25 cellular contexts compared by ENCODE assay signal in genomic region chr4:41992967-41993857, GRCh38. TPM values are rescaled to one million over a fixed set of nuclear protein-coding genes. Genes with fewer than 3 reads are reported as not detected.
A peak's percentile ranks its signal among the peaks of the same experiment; 100 is the strongest.
DNase-seq lines count a peak whose midpoint lies in the region; ATAC-seq, FAIRE-seq and TF ChIP-seq lines count a peak whose summit lies in the region.
"Had no signal": no experiment of that assay in that cellular context is flagged by ENCODE, and none has a peak within 500 bp of the region (broad histone marks: within the 10 kb centered on the region; RNA-seq: fewer than 3 reads in every experiment).

No MANE protein-coding gene starts in this region.

- H3K9me3 ChIP-seq in CD4-positive, alpha-beta T cell (ENCODE audit: control insufficient read depth, low read length), result no peaks in the 10 kb centered on the region
- no peaks in the 10 kb centered on the region for H3K9me3 ChIP-seq in HUES48 (ENCODE audit: control insufficient read depth, insufficient read depth, low read length)
- H3K9me3 ChIP-seq in kidney (ENCODE audit: control insufficient read depth in 1 of 2, low read length in 2 of 2), result no peaks in the 10 kb centered on the region
- H3K9me3 ChIP-seq: ascending aorta, tibial artery had no signal

- no peaks in the 10 kb centered on the region for H3K27me3 Mint-ChIP-seq in CD4-positive, alpha-beta T cell
- H3K27me3 Mint-ChIP-seq: activated naive CD4-positive, alpha-beta T cell treated with anti-CD3 and anti-CD28 coated beads, Interleukin-2, amount 50 U/mL, for 24 hours; CD4-positive, CD25-positive, alpha-beta regulatory T cell; progenitor cell of endocrine pancreas had no signal

- intact Hi-C loops in CD4-positive, alpha-beta T cell (cut with DNase I, micrococcal nuclease), result no loop called here
- intact Hi-C loops in kidney (cut with DNase I), result no loop called here

- H3K27me3 ChIP-seq in CD4-positive, alpha-beta T cell (ENCODE audit: control insufficient read depth, insufficient read depth, low read length), result no peaks in the 10 kb centered on the region
- H3K27me3 ChIP-seq in HUES48 (ENCODE audit: control insufficient read depth, insufficient read depth, low read length), result no peaks in the 10 kb centered on the region
- H3K27me3 ChIP-seq: ascending aorta, tibial artery had no signal

- ATAC-seq in CD4-positive, alpha-beta T cell (ENCODE audit: poor library complexity), result no peak
- ATAC-seq in GM21390 (IDR thresholded peaks at IDR 0.05; ENCODE audit: unreplicated experiment), result no peak
- no peak for ATAC-seq in HG02981 (IDR thresholded peaks at IDR 0.05; ENCODE audit: unreplicated experiment)
- ATAC-seq in stimulated activated naive CD8-positive, alpha-beta T cell treated with anti-CD3 and anti-CD28 coated beads, Interleukin-15, Interleukin-2, amounts not matched to agents 100 U/mL and 50 U/mL, for 24 hours, result no peak
- ATAC-seq: activated CD8-positive, alpha-beta T cell treated with anti-CD3 and anti-CD28 coated beads, Interleukin-2, amount 10 ng/mL, durations not matched to agents 7 days and 5 days; activated T-cell treated with anti-CD3 and anti-CD28 coated beads, Interleukin-2, amount 50 U/mL, for 4 hours; esophagus mucosa; left colon; natural killer cell had no signal

- H3K9ac ChIP-seq in HUES48 (ENCODE audit: low read depth, low read length) (no peak overlapping the region), kidney (ENCODE audit: low read length in 2 of 2) (no peak overlapping the region)

- H3K9me3 Mint-ChIP-seq in CD4-positive, alpha-beta T cell, result no peaks in the 10 kb centered on the region
- H3K9me3 Mint-ChIP-seq: activated naive CD4-positive, alpha-beta T cell treated with anti-CD3 and anti-CD28 coated beads, Interleukin-2, amount 50 U/mL, for 24 hours; activated T-cell treated with anti-CD3 and anti-CD28 coated beads, Interleukin-2, amount 50 U/mL, for 4 hours; CD4-positive, CD25-positive, alpha-beta regulatory T cell; natural killer cell had no signal

- no peak overlapping the region for H3K27ac ChIP-seq in CD4-positive, alpha-beta T cell (ENCODE audit: low read depth, low read length)
- H3K27ac ChIP-seq in HUES48 (ENCODE audit: low read depth, low read length) (no peak overlapping the region), kidney (ENCODE audit: low read depth in 2 of 2, low read length in 2 of 2) (no peak overlapping the region)
- H3K27ac ChIP-seq: ascending aorta, tibial artery had no signal

- POLR2A ChIA-PET in CD4-positive, alpha-beta T cell (lab: Charles Lee), result no interaction called here

- no peak for DNase-seq in CD4-positive, alpha-beta T cell
- no peak for DNase-seq in kidney
- DNase-seq in stimulated activated naive CD8-positive, alpha-beta T cell treated with anti-CD3 and anti-CD28 coated beads, Interleukin-15, Interleukin-2, amounts not matched to agents 100 U/mL and 50 U/mL, for 24 hours, result no peak
- no peak for DNase-seq in activated naive CD4-positive, alpha-beta T cell treated with anti-CD3 and anti-CD28 coated beads, Interleukin-2, amount 50 U/mL, for 16 hours
- DNase-seq: activated CD4-positive, CD25-positive, alpha-beta regulatory T cell; activated CD8-positive, alpha-beta T cell treated with anti-CD3 and anti-CD28 coated beads, Interleukin-2, amount 10 ng/mL, durations not matched to agents 7 days and 5 days; activated T-cell treated with anti-CD3 and anti-CD28 coated beads, Interleukin-2, amount 50 U/mL, for 4 hours; CD4-positive, CD25-positive, alpha-beta regulatory T cell; DMS153; HCEC 1CT; left colon; natural killer cell; NCI-H748 treated with DMSO at 0.1 percent for 48 hours; SHP77 treated with DMSO at 0.1 percent for 48 hours; stimulated activated naive CD4-positive, alpha-beta T cell treated with Interleukin-2 at 50 U/mL for 16 hours; T-helper 2 cell; tibial artery had no signal

- H3K4me3 Mint-ChIP-seq in CD4-positive, alpha-beta T cell, result peak overlapping the region; percentile 23
- H3K4me3 Mint-ChIP-seq: natural killer cell had no signal

- H3K4me1 Mint-ChIP-seq in CD4-positive, alpha-beta T cell (ENCODE audit: low read depth), result peaks cover 55% of the 10 kb centered on the region

- H3K36me3 Mint-ChIP-seq in CD4-positive, alpha-beta T cell (ENCODE audit: low read depth), result peaks cover 24% of the 10 kb centered on the region
- H3K36me3 Mint-ChIP-seq: natural killer cell had no signal

- H3K4me1 ChIP-seq in HUES48 (ENCODE audit: control insufficient read depth, insufficient read depth, low read length) (peaks cover 9% of the 10 kb centered on the region), kidney (ENCODE audit: control insufficient read depth in 1 of 2, insufficient read depth in 1 of 2, low read depth in 1 of 2, low read length in 2 of 2) (peaks cover 8 to 21% of the 10 kb centered on the region in 2 donors)

- H3K36me3 ChIP-seq in HUES48 (ENCODE audit: control insufficient read depth, insufficient read depth, low read length), result no peaks in the 10 kb centered on the region
- H3K36me3 ChIP-seq in kidney (ENCODE audit: control insufficient read depth in 1 of 2, insufficient read depth in 2 of 2, low read length in 2 of 2), result no peaks in the 10 kb centered on the region
- H3K36me3 ChIP-seq: ascending aorta had no signal

- FAIRE-seq in TTC549 (lab: Jason Lieb, UNC), result peak; percentile 67
- peak; percentile 78 for FAIRE-seq in kidney (lab: Jason Lieb, UNC)

- H3K4me3 ChIP-seq in HUES48 (ENCODE audit: low read depth, low read length) (0 out of 2 replicates have a peak overlapping the region, but pooled peaks have one; percentile 25), kidney (ENCODE audit: low read length in 2 of 2) (no peak overlapping the region)
- H3K4me3 ChIP-seq: ascending aorta, tibial artery had no signal

- no peak for TF ChIP-seq CTCF in CD4-positive, alpha-beta T cell (IDR thresholded peaks at IDR 0.05)
- TF ChIP-seq CTCF in kidney (IDR thresholded peaks at IDR 0.05; ENCODE audit: borderline replicate concordance, extremely low read depth, insufficient read depth), result no peak

- peak overlapping the region; percentile 98 for H3K27ac Mint-ChIP-seq in CD4-positive, alpha-beta T cell
- H3K27ac Mint-ChIP-seq: activated CD8-positive, alpha-beta T cell treated with anti-CD3 and anti-CD28 coated beads, Interleukin-2, amount 10 ng/mL, durations not matched to agents 7 days and 5 days; CD4-positive, CD25-positive, alpha-beta regulatory T cell; natural killer cell; progenitor cell of endocrine pancreas had no signal

- CTCF ChIA-PET in CD4-positive, alpha-beta T cell (lab: Charles Lee), result no interaction called here

RNA-seq across cellular contexts. Expression of gene SLC30A9, which starts 2.9 kb away (rescaled TPM):
- total RNA-seq in CD4-positive, alpha-beta T cell, result 10 to 100 TPM; 18.2 to 20.4 TPM
- total RNA-seq in kidney, result 70.8 TPM
- polyA plus RNA-seq in kidney (ENCODE audit: insufficient read depth, low read depth, low replicate concordance), result 52.3 TPM

RNA-seq across cellular contexts. Expression of gene DCAF4L1, which starts 11.7 kb away (rescaled TPM):
- total RNA-seq in CD4-positive, alpha-beta T cell, result under 1 TPM; 0.19 to 0.22 TPM
- total RNA-seq in kidney, result 0.16 TPM
- polyA plus RNA-seq in kidney (ENCODE audit: insufficient read depth, low read depth, low replicate concordance), result 0.28 TPM

RNA-seq across cellular contexts. Expression of gene TMEM33, which starts 58.0 kb away (rescaled TPM):
- total RNA-seq in CD4-positive, alpha-beta T cell, result 10 to 100 TPM; 18.0 to 19.7 TPM
- 63.8 TPM for total RNA-seq in kidney
- 20.3 TPM for polyA plus RNA-seq in kidney (ENCODE audit: insufficient read depth, low read depth, low replicate concordance)
